Comparison of ENCODE assay signal across 1 cellular context in the genomic region with DNA sequence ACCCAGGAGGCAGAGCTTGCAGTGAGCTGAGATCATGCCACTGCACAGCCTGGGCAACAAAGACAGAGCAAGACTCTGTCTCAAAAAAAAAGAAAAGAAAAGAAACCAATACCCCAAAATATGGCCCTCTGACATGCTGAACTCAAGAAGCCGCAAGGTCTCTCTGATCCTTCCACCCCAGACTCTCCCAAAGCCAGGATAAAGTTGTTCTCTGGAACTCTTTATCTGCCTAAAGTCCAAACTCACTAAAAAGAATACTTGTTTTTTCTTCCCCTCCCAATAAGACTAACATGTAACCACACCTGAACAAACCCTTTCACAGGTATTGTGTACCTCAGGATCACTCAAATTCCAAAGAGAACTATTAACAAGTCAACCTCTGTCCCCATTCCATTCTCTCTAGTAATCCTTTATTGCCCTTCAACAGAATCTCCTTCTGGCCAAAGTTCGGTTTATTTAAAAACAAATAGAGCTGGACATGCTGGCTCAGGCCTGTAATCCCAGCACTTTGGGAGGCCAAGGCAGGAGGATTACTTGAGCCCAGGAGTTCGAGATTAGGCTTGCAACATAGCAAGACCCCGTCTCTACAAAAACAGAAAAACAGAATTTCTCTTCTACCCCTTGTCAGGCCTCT.
TF ChIP-seq lines count a peak whose summit lies in the region.

No MANE protein-coding gene starts in this region.

TF ChIP-seq in HepG2, 621 proteins besides CTCF, POLR2A, EP300 and RAD21 (continued from another document and continues in another):
- TF ChIP-seq, protein P1, sequence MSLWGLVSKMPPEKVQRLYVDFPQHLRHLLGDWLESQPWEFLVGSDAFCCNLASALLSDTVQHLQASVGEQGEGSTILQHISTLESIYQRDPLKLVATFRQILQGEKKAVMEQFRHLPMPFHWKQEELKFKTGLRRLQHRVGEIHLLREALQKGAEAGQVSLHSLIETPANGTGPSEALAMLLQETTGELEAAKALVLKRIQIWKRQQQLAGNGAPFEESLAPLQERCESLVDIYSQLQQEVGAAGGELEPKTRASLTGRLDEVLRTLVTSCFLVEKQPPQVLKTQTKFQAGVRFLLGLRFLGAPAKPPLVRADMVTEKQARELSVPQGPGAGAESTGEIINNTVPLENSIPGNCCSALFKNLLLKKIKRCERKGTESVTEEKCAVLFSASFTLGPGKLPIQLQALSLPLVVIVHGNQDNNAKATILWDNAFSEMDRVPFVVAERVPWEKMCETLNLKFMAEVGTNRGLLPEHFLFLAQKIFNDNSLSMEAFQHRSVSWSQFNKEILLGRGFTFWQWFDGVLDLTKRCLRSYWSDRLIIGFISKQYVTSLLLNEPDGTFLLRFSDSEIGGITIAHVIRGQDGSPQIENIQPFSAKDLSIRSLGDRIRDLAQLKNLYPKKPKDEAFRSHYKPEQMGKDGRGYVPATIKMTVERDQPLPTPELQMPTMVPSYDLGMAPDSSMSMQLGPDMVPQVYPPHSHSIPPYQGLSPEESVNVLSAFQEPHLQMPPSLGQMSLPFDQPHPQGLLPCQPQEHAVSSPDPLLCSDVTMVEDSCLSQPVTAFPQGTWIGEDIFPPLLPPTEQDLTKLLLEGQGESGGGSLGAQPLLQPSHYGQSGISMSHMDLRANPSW (CRISPR knock-in tag; IDR thresholded peaks at IDR 0.05; ENCODE audit: borderline replicate concordance), result no peak
- TF ChIP-seq, protein P2, sequence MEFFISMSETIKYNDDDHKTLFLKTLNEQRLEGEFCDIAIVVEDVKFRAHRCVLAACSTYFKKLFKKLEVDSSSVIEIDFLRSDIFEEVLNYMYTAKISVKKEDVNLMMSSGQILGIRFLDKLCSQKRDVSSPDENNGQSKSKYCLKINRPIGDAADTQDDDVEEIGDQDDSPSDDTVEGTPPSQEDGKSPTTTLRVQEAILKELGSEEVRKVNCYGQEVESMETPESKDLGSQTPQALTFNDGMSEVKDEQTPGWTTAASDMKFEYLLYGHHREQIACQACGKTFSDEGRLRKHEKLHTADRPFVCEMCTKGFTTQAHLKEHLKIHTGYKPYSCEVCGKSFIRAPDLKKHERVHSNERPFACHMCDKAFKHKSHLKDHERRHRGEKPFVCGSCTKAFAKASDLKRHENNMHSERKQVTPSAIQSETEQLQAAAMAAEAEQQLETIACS (CRISPR knock-in tag; IDR thresholded peaks at IDR 0.05), result no peak
- TF ChIP-seq MTF2 (CRISPR knock-in tag; IDR thresholded peaks at IDR 0.05; ENCODE audit: borderline replicate concordance) (no peak), TEAD2 (CRISPR knock-in tag; IDR thresholded peaks at IDR 0.05) (no peak), SMARCC2 (IDR thresholded peaks at IDR 0.05) (no peak), ZNF296 (CRISPR knock-in tag; conservative IDR thresholded peaks at IDR 0.05) (no peak), DMAP1 (CRISPR knock-in tag; IDR thresholded peaks at IDR 0.05) (no peak), ZNF891 (CRISPR knock-in tag; IDR thresholded peaks at IDR 0.05) (no peak), FOSL1 (CRISPR knock-in tag; IDR thresholded peaks at IDR 0.05; ENCODE audit: borderline replicate concordance) (peak; percentile 35; the same call in 1 of the 2 replicates), HDAC2 (CRISPR knock-in tag; IDR thresholded peaks at IDR 0.05) (peak; percentile 77), MXD4 (CRISPR knock-in tag; IDR thresholded peaks at IDR 0.05) (no peak), ZNF20 (CRISPR knock-in tag; IDR thresholded peaks at IDR 0.05) (no peak), SP5 (CRISPR knock-in tag; IDR thresholded peaks at IDR 0.05; ENCODE audit: borderline replicate concordance, low read depth) (no peak), GATAD1 (CRISPR knock-in tag; IDR thresholded peaks at IDR 0.05) (no peak), ZNF546 (CRISPR knock-in tag; conservative IDR thresholded peaks at IDR 0.05) (no peak), GZF1 (CRISPR knock-in tag; IDR thresholded peaks at IDR 0.05) (no peak), KLF11 (CRISPR knock-in tag; IDR thresholded peaks at IDR 0.05) (no peak), DPF2 (CRISPR knock-in tag; IDR thresholded peaks at IDR 0.05; ENCODE audit: borderline replicate concordance, low read depth) (peak; percentile 69), ZSCAN12 (CRISPR knock-in tag; IDR thresholded peaks at IDR 0.05) (no peak), NFKB2 (CRISPR knock-in tag; IDR thresholded peaks at IDR 0.05; ENCODE audit: borderline replicate concordance) (no peak), ZNF326 (CRISPR knock-in tag; IDR thresholded peaks at IDR 0.05; ENCODE audit: borderline replicate concordance) (no peak), SMARCE1 (IDR thresholded peaks at IDR 0.05; ENCODE audit: borderline replicate concordance) (no peak), ZMYM3 (CRISPR knock-in tag; IDR thresholded peaks at IDR 0.05) (peak; percentile 75), SALL2 (CRISPR knock-in tag; IDR thresholded peaks at IDR 0.05) (no peak), ZNF431 (CRISPR knock-in tag; IDR thresholded peaks at IDR 0.05; ENCODE audit: borderline replicate concordance, low read depth) (no peak), ZNF772 (CRISPR knock-in tag; IDR thresholded peaks at IDR 0.05) (peak; percentile 22; the same call in 1 of the 2 replicates), MYC (CRISPR knock-in tag; IDR thresholded peaks at IDR 0.05; ENCODE audit: borderline replicate concordance) (no peak), KMT2A (CRISPR knock-in tag; IDR thresholded peaks at IDR 0.05) (no peak), MEIS2 (CRISPR knock-in tag; IDR thresholded peaks at IDR 0.05) (no peak; the same call in 1 of the 2 replicates), FOXJ3 (CRISPR knock-in tag; IDR thresholded peaks at IDR 0.05; ENCODE audit: borderline replicate concordance) (0 out of 2 replicates have a peak, but pooled peaks have one; percentile 20)
- TF ChIP-seq, protein P3, sequence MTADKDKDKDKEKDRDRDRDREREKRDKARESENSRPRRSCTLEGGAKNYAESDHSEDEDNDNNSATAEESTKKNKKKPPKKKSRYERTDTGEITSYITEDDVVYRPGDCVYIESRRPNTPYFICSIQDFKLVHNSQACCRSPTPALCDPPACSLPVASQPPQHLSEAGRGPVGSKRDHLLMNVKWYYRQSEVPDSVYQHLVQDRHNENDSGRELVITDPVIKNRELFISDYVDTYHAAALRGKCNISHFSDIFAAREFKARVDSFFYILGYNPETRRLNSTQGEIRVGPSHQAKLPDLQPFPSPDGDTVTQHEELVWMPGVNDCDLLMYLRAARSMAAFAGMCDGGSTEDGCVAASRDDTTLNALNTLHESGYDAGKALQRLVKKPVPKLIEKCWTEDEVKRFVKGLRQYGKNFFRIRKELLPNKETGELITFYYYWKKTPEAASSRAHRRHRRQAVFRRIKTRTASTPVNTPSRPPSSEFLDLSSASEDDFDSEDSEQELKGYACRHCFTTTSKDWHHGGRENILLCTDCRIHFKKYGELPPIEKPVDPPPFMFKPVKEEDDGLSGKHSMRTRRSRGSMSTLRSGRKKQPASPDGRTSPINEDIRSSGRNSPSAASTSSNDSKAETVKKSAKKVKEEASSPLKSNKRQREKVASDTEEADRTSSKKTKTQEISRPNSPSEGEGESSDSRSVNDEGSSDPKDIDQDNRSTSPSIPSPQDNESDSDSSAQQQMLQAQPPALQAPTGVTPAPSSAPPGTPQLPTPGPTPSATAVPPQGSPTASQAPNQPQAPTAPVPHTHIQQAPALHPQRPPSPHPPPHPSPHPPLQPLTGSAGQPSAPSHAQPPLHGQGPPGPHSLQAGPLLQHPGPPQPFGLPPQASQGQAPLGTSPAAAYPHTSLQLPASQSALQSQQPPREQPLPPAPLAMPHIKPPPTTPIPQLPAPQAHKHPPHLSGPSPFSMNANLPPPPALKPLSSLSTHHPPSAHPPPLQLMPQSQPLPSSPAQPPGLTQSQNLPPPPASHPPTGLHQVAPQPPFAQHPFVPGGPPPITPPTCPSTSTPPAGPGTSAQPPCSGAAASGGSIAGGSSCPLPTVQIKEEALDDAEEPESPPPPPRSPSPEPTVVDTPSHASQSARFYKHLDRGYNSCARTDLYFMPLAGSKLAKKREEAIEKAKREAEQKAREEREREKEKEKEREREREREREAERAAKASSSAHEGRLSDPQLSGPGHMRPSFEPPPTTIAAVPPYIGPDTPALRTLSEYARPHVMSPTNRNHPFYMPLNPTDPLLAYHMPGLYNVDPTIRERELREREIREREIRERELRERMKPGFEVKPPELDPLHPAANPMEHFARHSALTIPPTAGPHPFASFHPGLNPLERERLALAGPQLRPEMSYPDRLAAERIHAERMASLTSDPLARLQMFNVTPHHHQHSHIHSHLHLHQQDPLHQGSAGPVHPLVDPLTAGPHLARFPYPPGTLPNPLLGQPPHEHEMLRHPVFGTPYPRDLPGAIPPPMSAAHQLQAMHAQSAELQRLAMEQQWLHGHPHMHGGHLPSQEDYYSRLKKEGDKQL (CRISPR knock-in tag; IDR thresholded peaks at IDR 0.05; ENCODE audit: low read depth), result no peak; the same call in 1 of the 2 replicates
- TF ChIP-seq, protein P4, sequence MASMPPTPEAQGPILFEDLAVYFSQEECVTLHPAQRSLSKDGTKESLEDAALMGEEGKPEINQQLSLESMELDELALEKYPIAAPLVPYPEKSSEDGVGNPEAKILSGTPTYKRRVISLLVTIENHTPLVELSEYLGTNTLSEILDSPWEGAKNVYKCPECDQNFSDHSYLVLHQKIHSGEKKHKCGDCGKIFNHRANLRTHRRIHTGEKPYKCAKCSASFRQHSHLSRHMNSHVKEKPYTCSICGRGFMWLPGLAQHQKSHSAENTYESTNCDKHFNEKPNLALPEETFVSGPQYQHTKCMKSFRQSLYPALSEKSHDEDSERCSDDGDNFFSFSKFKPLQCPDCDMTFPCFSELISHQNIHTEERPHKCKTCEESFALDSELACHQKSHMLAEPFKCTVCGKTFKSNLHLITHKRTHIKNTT (CRISPR knock-in tag; IDR thresholded peaks at IDR 0.05), result no peak
- TF ChIP-seq, protein P5, sequence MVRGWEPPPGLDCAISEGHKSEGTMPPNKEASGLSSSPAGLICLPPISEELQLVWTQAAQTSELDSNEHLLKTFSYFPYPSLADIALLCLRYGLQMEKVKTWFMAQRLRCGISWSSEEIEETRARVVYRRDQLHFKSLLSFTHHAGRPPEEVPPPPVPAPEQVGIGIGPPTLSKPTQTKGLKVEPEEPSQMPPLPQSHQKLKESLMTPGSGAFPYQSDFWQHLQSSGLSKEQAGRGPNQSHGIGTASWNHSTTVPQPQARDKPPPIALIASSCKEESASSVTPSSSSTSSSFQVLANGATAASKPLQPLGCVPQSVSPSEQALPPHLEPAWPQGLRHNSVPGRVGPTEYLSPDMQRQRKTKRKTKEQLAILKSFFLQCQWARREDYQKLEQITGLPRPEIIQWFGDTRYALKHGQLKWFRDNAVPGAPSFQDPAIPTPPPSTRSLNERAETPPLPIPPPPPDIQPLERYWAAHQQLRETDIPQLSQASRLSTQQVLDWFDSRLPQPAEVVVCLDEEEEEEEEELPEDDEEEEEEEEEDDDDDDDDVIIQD (CRISPR knock-in tag; IDR thresholded peaks at IDR 0.05; ENCODE audit: low read depth), result peak; percentile 50; the same call in 1 of the 2 replicates
- TF ChIP-seq, protein P6, sequence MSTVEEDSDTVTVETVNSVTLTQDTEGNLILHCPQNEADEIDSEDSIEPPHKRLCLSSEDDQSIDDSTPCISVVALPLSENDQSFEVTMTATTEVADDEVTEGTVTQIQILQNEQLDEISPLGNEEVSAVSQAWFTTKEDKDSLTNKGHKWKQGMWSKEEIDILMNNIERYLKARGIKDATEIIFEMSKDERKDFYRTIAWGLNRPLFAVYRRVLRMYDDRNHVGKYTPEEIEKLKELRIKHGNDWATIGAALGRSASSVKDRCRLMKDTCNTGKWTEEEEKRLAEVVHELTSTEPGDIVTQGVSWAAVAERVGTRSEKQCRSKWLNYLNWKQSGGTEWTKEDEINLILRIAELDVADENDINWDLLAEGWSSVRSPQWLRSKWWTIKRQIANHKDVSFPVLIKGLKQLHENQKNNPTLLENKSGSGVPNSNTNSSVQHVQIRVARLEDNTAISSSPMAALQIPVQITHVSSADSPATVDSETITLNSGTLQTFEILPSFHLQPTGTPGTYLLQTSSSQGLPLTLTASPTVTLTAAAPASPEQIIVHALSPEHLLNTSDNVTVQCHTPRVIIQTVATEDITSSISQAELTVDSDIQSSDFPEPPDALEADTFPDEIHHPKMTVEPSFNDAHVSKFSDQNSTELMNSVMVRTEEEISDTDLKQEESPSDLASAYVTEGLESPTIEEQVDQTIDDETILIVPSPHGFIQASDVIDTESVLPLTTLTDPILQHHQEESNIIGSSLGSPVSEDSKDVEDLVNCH (CRISPR knock-in tag; IDR thresholded peaks at IDR 0.05), result no peak
- TF ChIP-seq, protein P7, sequence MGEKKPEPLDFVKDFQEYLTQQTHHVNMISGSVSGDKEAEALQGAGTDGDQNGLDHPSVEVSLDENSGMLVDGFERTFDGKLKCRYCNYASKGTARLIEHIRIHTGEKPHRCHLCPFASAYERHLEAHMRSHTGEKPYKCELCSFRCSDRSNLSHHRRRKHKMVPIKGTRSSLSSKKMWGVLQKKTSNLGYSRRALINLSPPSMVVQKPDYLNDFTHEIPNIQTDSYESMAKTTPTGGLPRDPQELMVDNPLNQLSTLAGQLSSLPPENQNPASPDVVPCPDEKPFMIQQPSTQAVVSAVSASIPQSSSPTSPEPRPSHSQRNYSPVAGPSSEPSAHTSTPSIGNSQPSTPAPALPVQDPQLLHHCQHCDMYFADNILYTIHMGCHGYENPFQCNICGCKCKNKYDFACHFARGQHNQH (CRISPR knock-in tag; IDR thresholded peaks at IDR 0.05), result peak; percentile 36; the same call in 1 of the 2 replicates
- TF ChIP-seq, protein P8, sequence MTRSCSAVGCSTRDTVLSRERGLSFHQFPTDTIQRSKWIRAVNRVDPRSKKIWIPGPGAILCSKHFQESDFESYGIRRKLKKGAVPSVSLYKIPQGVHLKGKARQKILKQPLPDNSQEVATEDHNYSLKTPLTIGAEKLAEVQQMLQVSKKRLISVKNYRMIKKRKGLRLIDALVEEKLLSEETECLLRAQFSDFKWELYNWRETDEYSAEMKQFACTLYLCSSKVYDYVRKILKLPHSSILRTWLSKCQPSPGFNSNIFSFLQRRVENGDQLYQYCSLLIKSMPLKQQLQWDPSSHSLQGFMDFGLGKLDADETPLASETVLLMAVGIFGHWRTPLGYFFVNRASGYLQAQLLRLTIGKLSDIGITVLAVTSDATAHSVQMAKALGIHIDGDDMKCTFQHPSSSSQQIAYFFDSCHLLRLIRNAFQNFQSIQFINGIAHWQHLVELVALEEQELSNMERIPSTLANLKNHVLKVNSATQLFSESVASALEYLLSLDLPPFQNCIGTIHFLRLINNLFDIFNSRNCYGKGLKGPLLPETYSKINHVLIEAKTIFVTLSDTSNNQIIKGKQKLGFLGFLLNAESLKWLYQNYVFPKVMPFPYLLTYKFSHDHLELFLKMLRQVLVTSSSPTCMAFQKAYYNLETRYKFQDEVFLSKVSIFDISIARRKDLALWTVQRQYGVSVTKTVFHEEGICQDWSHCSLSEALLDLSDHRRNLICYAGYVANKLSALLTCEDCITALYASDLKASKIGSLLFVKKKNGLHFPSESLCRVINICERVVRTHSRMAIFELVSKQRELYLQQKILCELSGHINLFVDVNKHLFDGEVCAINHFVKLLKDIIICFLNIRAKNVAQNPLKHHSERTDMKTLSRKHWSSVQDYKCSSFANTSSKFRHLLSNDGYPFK (CRISPR knock-in tag; IDR thresholded peaks at IDR 0.05; ENCODE audit: borderline replicate concordance), result no peak
- TF ChIP-seq, protein P9, sequence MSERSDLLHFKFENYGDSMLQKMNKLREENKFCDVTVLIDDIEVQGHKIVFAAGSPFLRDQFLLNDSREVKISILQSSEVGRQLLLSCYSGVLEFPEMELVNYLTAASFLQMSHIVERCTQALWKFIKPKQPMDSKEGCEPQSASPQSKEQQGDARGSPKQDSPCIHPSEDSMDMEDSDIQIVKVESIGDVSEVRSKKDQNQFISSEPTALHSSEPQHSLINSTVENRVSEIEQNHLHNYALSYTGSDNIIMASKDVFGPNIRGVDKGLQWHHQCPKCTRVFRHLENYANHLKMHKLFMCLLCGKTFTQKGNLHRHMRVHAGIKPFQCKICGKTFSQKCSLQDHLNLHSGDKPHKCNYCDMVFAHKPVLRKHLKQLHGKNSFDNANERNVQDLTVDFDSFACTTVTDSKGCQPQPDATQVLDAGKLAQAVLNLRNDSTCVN (CRISPR knock-in tag; IDR thresholded peaks at IDR 0.05; ENCODE audit: borderline replicate concordance), result no peak
